In the genomic region with DNA sequence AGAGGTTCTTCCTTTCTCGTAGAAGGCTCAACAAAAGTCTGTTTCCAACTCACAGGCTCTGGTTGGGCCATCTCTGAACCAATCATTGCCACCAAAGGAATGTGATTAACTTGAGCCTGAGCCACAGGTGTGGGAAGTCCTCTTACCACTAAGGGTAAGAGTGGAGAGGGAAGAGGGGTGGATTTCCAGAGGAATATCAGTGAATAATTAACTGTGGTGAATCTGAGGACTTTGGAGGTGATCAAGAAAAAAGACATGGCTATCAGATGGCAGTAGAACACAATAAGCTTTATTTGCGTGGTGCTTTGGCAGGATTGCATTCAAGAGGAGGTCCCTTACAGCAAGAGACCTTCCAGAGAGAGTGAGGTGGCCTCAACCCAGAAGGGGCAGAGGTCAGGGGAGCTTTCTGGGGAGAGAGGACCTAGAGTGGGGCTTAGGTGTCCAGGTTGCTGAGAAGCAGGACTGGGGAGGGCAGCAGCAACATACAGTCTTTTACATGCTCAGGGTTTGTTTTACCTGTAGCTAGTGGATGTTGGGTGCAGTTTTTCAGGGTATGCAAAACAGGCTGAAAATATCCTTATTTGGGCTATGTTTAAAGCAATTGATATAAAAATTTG, we compare ENCODE assay signal across 2 cellular contexts.
TF ChIP-seq lines count a peak whose summit lies in the region.

No MANE protein-coding gene starts in this region.

TF ChIP-seq in H1, 55 proteins besides CTCF, POLR2A, EP300 and RAD21 (continued from another document and continues in another):
- no peak for TF ChIP-seq ASH2L (IDR thresholded peaks at IDR 0.05; ENCODE audit: low read length)
- no peak for TF ChIP-seq SP4 (IDR thresholded peaks at IDR 0.05; ENCODE audit: low read length)
- no peak for TF ChIP-seq HDAC2 (IDR thresholded peaks at IDR 0.05; ENCODE audit: borderline replicate concordance in 1 of 2, low read depth in 2 of 2, low read length in 2 of 2)
- no peak for TF ChIP-seq TCF12 (IDR thresholded peaks at IDR 0.05; ENCODE audit: low read depth, low read length)
- TF ChIP-seq, protein P1, sequence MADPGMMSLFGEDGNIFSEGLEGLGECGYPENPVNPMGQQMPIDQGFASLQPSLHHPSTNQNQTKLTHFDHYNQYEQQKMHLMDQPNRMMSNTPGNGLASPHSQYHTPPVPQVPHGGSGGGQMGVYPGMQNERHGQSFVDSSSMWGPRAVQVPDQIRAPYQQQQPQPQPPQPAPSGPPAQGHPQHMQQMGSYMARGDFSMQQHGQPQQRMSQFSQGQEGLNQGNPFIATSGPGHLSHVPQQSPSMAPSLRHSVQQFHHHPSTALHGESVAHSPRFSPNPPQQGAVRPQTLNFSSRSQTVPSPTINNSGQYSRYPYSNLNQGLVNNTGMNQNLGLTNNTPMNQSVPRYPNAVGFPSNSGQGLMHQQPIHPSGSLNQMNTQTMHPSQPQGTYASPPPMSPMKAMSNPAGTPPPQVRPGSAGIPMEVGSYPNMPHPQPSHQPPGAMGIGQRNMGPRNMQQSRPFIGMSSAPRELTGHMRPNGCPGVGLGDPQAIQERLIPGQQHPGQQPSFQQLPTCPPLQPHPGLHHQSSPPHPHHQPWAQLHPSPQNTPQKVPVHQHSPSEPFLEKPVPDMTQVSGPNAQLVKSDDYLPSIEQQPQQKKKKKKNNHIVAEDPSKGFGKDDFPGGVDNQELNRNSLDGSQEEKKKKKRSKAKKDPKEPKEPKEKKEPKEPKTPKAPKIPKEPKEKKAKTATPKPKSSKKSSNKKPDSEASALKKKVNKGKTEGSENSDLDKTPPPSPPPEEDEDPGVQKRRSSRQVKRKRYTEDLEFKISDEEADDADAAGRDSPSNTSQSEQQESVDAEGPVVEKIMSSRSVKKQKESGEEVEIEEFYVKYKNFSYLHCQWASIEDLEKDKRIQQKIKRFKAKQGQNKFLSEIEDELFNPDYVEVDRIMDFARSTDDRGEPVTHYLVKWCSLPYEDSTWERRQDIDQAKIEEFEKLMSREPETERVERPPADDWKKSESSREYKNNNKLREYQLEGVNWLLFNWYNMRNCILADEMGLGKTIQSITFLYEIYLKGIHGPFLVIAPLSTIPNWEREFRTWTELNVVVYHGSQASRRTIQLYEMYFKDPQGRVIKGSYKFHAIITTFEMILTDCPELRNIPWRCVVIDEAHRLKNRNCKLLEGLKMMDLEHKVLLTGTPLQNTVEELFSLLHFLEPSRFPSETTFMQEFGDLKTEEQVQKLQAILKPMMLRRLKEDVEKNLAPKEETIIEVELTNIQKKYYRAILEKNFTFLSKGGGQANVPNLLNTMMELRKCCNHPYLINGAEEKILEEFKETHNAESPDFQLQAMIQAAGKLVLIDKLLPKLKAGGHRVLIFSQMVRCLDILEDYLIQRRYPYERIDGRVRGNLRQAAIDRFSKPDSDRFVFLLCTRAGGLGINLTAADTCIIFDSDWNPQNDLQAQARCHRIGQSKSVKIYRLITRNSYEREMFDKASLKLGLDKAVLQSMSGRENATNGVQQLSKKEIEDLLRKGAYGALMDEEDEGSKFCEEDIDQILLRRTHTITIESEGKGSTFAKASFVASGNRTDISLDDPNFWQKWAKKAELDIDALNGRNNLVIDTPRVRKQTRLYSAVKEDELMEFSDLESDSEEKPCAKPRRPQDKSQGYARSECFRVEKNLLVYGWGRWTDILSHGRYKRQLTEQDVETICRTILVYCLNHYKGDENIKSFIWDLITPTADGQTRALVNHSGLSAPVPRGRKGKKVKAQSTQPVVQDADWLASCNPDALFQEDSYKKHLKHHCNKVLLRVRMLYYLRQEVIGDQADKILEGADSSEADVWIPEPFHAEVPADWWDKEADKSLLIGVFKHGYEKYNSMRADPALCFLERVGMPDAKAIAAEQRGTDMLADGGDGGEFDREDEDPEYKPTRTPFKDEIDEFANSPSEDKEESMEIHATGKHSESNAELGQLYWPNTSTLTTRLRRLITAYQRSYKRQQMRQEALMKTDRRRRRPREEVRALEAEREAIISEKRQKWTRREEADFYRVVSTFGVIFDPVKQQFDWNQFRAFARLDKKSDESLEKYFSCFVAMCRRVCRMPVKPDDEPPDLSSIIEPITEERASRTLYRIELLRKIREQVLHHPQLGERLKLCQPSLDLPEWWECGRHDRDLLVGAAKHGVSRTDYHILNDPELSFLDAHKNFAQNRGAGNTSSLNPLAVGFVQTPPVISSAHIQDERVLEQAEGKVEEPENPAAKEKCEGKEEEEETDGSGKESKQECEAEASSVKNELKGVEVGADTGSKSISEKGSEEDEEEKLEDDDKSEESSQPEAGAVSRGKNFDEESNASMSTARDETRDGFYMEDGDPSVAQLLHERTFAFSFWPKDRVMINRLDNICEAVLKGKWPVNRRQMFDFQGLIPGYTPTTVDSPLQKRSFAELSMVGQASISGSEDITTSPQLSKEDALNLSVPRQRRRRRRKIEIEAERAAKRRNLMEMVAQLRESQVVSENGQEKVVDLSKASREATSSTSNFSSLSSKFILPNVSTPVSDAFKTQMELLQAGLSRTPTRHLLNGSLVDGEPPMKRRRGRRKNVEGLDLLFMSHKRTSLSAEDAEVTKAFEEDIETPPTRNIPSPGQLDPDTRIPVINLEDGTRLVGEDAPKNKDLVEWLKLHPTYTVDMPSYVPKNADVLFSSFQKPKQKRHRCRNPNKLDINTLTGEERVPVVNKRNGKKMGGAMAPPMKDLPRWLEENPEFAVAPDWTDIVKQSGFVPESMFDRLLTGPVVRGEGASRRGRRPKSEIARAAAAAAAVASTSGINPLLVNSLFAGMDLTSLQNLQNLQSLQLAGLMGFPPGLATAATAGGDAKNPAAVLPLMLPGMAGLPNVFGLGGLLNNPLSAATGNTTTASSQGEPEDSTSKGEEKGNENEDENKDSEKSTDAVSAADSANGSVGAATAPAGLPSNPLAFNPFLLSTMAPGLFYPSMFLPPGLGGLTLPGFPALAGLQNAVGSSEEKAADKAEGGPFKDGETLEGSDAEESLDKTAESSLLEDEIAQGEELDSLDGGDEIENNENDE (IDR thresholded peaks at IDR 0.05; ENCODE audit: insufficient replicate concordance, low read length): no peak
- TF ChIP-seq CTBP2 (IDR thresholded peaks at IDR 0.05; ENCODE audit: borderline replicate concordance, insufficient read depth, insufficient read length, low read length): no peak
- no peak for TF ChIP-seq FOSL1 (IDR thresholded peaks at IDR 0.05; ENCODE audit: insufficient read depth, low read depth, low read length)
- TF ChIP-seq, protein P2, sequence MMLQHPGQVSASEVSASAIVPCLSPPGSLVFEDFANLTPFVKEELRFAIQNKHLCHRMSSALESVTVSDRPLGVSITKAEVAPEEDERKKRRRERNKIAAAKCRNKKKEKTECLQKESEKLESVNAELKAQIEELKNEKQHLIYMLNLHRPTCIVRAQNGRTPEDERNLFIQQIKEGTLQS (IDR thresholded peaks at IDR 0.05; ENCODE audit: insufficient read depth, low read depth, low read length): no peak
- TF ChIP-seq, protein P3, sequence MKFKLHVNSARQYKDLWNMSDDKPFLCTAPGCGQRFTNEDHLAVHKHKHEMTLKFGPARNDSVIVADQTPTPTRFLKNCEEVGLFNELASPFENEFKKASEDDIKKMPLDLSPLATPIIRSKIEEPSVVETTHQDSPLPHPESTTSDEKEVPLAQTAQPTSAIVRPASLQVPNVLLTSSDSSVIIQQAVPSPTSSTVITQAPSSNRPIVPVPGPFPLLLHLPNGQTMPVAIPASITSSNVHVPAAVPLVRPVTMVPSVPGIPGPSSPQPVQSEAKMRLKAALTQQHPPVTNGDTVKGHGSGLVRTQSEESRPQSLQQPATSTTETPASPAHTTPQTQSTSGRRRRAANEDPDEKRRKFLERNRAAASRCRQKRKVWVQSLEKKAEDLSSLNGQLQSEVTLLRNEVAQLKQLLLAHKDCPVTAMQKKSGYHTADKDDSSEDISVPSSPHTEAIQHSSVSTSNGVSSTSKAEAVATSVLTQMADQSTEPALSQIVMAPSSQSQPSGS (IDR thresholded peaks at IDR 0.05; ENCODE audit: low read length): no peak
- TF ChIP-seq HDAC6 (IDR thresholded peaks at IDR 0.05; ENCODE audit: low read depth, low read length): no peak
- no peak for TF ChIP-seq BCL11A (IDR thresholded peaks at IDR 0.05; ENCODE audit: low read depth in 2 of 2, low read length in 2 of 2)

TF ChIP-seq in GM12891, 5 proteins besides CTCF, POLR2A, EP300 and RAD21 (continued from another document):
- TF ChIP-seq POLR2AphosphoS5 (IDR thresholded peaks at IDR 0.05; ENCODE audit: low read depth, low read length) (no peak), POU2F2 (IDR thresholded peaks at IDR 0.05; ENCODE audit: low read depth, low read length) (no peak), SPI1 (IDR thresholded peaks at IDR 0.05; ENCODE audit: low read depth, low read length) (no peak)
